In genomic region chr7:102616507-102617125, GRCh38 we compare ENCODE assay signal across 8 cellular contexts. TPM values are rescaled to one million over a fixed set of nuclear protein-coding genes. Genes with fewer than 3 reads are reported as not detected.
A peak's percentile ranks its signal among the peaks of the same experiment; 100 is the strongest.
DNase-seq lines count a peak whose midpoint lies in the region; ATAC-seq, FAIRE-seq and TF ChIP-seq lines count a peak whose summit lies in the region.
"Not testable (repeated sequence)": the region's sequence is repeated elsewhere in the genome, so short reads cannot be mapped to it uniquely, and the experiment has no call there.

RASA4 (minus strand) TSS chr7:102616756; CDS start chr7:102616689, 67 bp downstream.

- not testable (repeated sequence) for FAIRE-seq in A549 (lab: Jason Lieb, UNC)

- H3K9me3 Mint-ChIP-seq in activated CD4-positive, alpha-beta memory T cell treated with anti-CD3 and anti-CD28 coated beads, Interleukin-2, amount 10 ng/mL, durations not matched to agents 7 days and 5 days: not testable (repeated sequence)

- CTCF ChIA-PET in A549 (lab: Yijun Ruan, JAX); activated CD4-positive, alpha-beta memory T cell treated with anti-CD3 and anti-CD28 coated beads, Interleukin-2, amount 10 ng/mL, durations not matched to agents 7 days and 5 days (lab: Charles Lee): not testable (repeated sequence)

- peak; percentile 72 to 91 for ATAC-seq in A549
- ATAC-seq in GM18873 (IDR thresholded peaks at IDR 0.05; ENCODE audit: low FRiP score, unreplicated experiment): peak; percentile 27
- peak; percentile 75 for ATAC-seq in HG02763 (IDR thresholded peaks at IDR 0.05; ENCODE audit: unreplicated experiment)

- peak within 1 kb of the TSS; percentile 40 for H3K4me3 ChIP-seq in A549
- peak within 1 kb of the TSS; percentile 38 to 56 (median 46) for H3K4me3 ChIP-seq in sigmoid colon

- not testable (repeated sequence) for H3K27me3 Mint-ChIP-seq in activated CD4-positive, alpha-beta memory T cell treated with anti-CD3 and anti-CD28 coated beads, Interleukin-2, amount 10 ng/mL, durations not matched to agents 7 days and 5 days

- WGBS in A549 (ENCODE audit: missing lambda C conversion rate): no CpG with 5 or more reads among the region's 62 CpGs
- WGBS in sigmoid colon, 2 donors: 0% methylated on average over 19 to 29 of the region's 62 CpGs

- intact Hi-C loops in sigmoid colon (cut with DNase I): not testable (repeated sequence)

- H3K4me1 Mint-ChIP-seq in activated CD4-positive, alpha-beta memory T cell treated with anti-CD3 and anti-CD28 coated beads, Interleukin-2, amount 10 ng/mL, durations not matched to agents 7 days and 5 days: not testable (repeated sequence)

- not testable (repeated sequence) for TF ChIP-seq RAD21 in A549 (conservative IDR thresholded peaks at IDR 0.05 in 1 of 2, IDR thresholded peaks at IDR 0.05 in 1 of 2)

- H3K36me3 Mint-ChIP-seq in activated CD4-positive, alpha-beta memory T cell treated with anti-CD3 and anti-CD28 coated beads, Interleukin-2, amount 10 ng/mL, durations not matched to agents 7 days and 5 days (ENCODE audit: low read depth): not testable (repeated sequence)

- not testable (repeated sequence) for H3K36me3 ChIP-seq in sigmoid colon

- H3K4me1 ChIP-seq in A549, sigmoid colon: not testable (repeated sequence)

- DNase-seq in A549 (ENCODE audit: low read depth in 1 of 2, low spot score in 1 of 2): peak in 1 of 2 experiments; percentile 2
- peak; percentile 0 for DNase-seq in LHCN-M2 (ENCODE audit: low read depth)
- not testable (repeated sequence) for DNase-seq in activated CD4-positive, alpha-beta memory T cell treated with anti-CD3 and anti-CD28 coated beads, Interleukin-2, amount 10 ng/mL, durations not matched to agents 7 days and 5 days
- peak; percentile 6 for DNase-seq in dedifferentiated amniotic fluid mesenchymal stem cell (ENCODE audit: extremely low spot score)
- DNase-seq in kidney tubule cell (ENCODE audit: low spot score): peak; percentile 1
- peak; percentile 81 for DNase-seq in sigmoid colon

- TF ChIP-seq CTCF in A549 (IDR thresholded peaks at IDR 0.05); sigmoid colon (IDR thresholded peaks at IDR 0.05): not testable (repeated sequence)

- peak within 1 kb of the TSS; percentile 71 for H3K4me2 ChIP-seq in A549

- not testable (repeated sequence) for H3K9me3 ChIP-seq in A549, sigmoid colon

- H3K27ac ChIP-seq in A549: peak within 1 kb of the TSS in 1 of 2 experiments; percentile 72; a peak in 2 of 6 replicates
- peak within 1 kb of the TSS in 3 of 4 donors; percentile 64 to 74 (median 70) for H3K27ac ChIP-seq in sigmoid colon

- not testable (repeated sequence) for H3K27me3 ChIP-seq in sigmoid colon

- not testable (repeated sequence) for H3K27ac Mint-ChIP-seq in activated CD4-positive, alpha-beta memory T cell treated with anti-CD3 and anti-CD28 coated beads, Interleukin-2, amount 10 ng/mL, durations not matched to agents 7 days and 5 days

- not testable (repeated sequence) for TF ChIP-seq EP300 in A549 (IDR thresholded peaks at IDR 0.05); sigmoid colon (IDR thresholded peaks at IDR 0.05)

- H3K4me3 Mint-ChIP-seq in activated CD4-positive, alpha-beta memory T cell treated with anti-CD3 and anti-CD28 coated beads, Interleukin-2, amount 10 ng/mL, durations not matched to agents 7 days and 5 days: not testable (repeated sequence)

- POLR2A ChIA-PET in A549 (lab: Yijun Ruan, JAX); activated CD4-positive, alpha-beta memory T cell treated with anti-CD3 and anti-CD28 coated beads, Interleukin-2, amount 10 ng/mL, durations not matched to agents 7 days and 5 days (lab: Charles Lee): not testable (repeated sequence)

- TF ChIP-seq POLR2A in A549 (IDR thresholded peaks at IDR 0.05; ENCODE audit: low read length); sigmoid colon (IDR thresholded peaks at IDR 0.05): not testable (repeated sequence)

RNA-seq across cellular contexts. Expression of gene RASA4, which starts in this region (rescaled TPM):
- polyA plus RNA-seq in A549 (2011; rRNA removed) (1.8 and 3.4 TPM in 2 replicates), A549 (2017; fragmentation: RNase III; extraction: RNeasy Plus Mini Kit Qiagen cat#74134 plus additional on column Dnase treatment) (1.3 to 3.2 TPM (median 2.6 TPM) in 3 replicates), sigmoid colon (10 to 100 TPM in 1 of 3 donors, 1 to 10 TPM in 2; 5.4 to 35.3 (median 7.4) TPM)
- polyA plus RNA-seq in A549 (2012; cell fraction: cytosol; rRNA removed): 1.1 and 2.3 TPM in 2 replicates
- polyA plus RNA-seq in A549 (2012; cell fraction: nucleus; rRNA removed): 10.5 and 12.9 TPM in 2 replicates
- polyA minus RNA-seq in A549 (2011; rRNA and poly(A)+ RNA removed): 9.3 and 13.9 TPM in 2 replicates
- total RNA-seq in LHCN-M2 (2014; rRNA removed) (1.0 and 4.4 TPM in 2 replicates), sigmoid colon (100 to 1,000 TPM in 1 of 4 donors, 10 to 100 TPM in 3; 12.0 to 113 (median 41.7) TPM)
- 24.5 TPM for polyA plus RNA-seq in LHCN-M2 (2012)
- total RNA-seq in activated CD4-positive, alpha-beta memory T cell treated with anti-CD3 and anti-CD28 coated beads, Interleukin-2, amount 10 ng/mL, durations not matched to agents 7 days and 5 days: 10 to 100 TPM; 26.6 to 27.8 TPM

Comparison
In these comparisons a context has a peak if more than half of its experiments do, and no peak if none do; other contexts are left out.
1. ATAC-seq: peak in every context shown above with its lines; median percentile 82 in A549; 75 in HG02763; 27 in GM18873.